Comparison of ENCODE assay signal across 23 cellular contexts in the genomic region with DNA sequence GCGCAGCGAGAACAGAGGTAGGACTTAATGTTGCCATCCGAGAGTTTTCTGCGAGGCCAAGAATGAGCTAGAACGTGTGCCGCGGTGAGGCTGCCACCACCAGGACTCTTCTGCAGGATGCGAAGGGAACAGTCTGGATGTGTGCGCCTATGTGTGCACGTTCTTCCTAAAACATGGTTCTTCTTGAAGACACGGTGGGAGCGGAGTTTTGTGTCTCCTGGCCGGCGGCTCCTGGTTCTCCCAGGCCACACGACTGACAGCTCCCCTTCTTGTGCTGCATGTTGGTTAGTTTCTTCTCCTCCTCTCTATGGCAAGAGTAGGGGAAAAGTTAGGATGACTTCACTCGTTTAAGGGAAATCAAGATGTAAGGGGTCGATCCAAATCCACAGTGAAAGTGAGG.
"Had no signal": no experiment of that assay in that cellular context is flagged by ENCODE, and none has a peak within 500 bp of the region (broad histone marks: within the 10 kb centered on the region; RNA-seq: fewer than 3 reads in every experiment).

No MANE protein-coding gene starts in this region.

- H3K36me3 ChIP-seq: breast epithelium had no signal

- DNase-seq: activated B cell treated with CpG ODN at 0.5 μM for 24 hours; activated CD4-positive, alpha-beta memory T cell treated with anti-CD3 and anti-CD28 coated beads for 36 hours; activated CD4-positive, alpha-beta T cell treated with anti-CD3 and anti-CD28 coated beads for 4 hours; activated CD8-positive, alpha-beta memory T cell treated with anti-CD3 and anti-CD28 coated beads, Interleukin-2, amount 10 ng/mL, durations not matched to agents 7 days and 5 days; activated naive CD4-positive, alpha-beta T cell; aorta; cerebellar nuclear complex; effector CD8-positive, alpha-beta T cell; esophagus squamous epithelium; hippocampal formation; islet precursor cell; mammary epithelial cell; naive thymus-derived CD4-positive, alpha-beta T cell; retina; T-helper 1 cell; T-helper 9 cell had no signal

- H3K9me3 ChIP-seq: breast epithelium, esophagus squamous epithelium, neutrophil, suprapubic skin had no signal

- H3K4me3 ChIP-seq: suprapubic skin had no signal

- ATAC-seq: activated CD8-positive, alpha-beta memory T cell treated with anti-CD3 and anti-CD28 coated beads, Interleukin-2, amount 10 ng/mL, durations not matched to agents 7 days and 5 days; naive thymus-derived CD4-positive, alpha-beta T cell; SK-N-SH treated with all-trans-retinoic acid at 6 μM for 48 hours had no signal

- H3K27me3 ChIP-seq: breast epithelium, esophagus squamous epithelium, neutrophil, suprapubic skin had no signal

- H3K27ac Mint-ChIP-seq: activated B cell treated with CpG ODN at 0.5 μM for 24 hours; activated CD4-positive, alpha-beta memory T cell treated with anti-CD3 and anti-CD28 coated beads for 36 hours; dendritic cell treated with granulocyte-macrophage colony-stimulating factor and Interleukin-4, amounts not matched to agents 40 ng/mL and 50 ng/mL, for 4 days; stimulated activated naive CD8-positive, alpha-beta T cell treated with anti-CD3 and anti-CD28 coated beads, Interleukin-15, Interleukin-2, amounts not matched to agents 100 ng/mL and 50 ng/mL, for 24 hours; type B pancreatic cell had no signal

- H3K4me1 ChIP-seq: breast epithelium had no signal

- H3K27me3 Mint-ChIP-seq: activated B cell treated with CpG ODN at 0.5 μM for 24 hours; activated CD4-positive, alpha-beta memory T cell treated with anti-CD3 and anti-CD28 coated beads for 36 hours; activated CD8-positive, alpha-beta memory T cell treated with anti-CD3 and anti-CD28 coated beads, Interleukin-2, amount 10 ng/mL, durations not matched to agents 7 days and 5 days; dendritic cell treated with granulocyte-macrophage colony-stimulating factor and Interleukin-4, amounts not matched to agents 40 ng/mL and 50 ng/mL, for 4 days; naive thymus-derived CD4-positive, alpha-beta T cell; stimulated activated naive CD8-positive, alpha-beta T cell treated with anti-CD3 and anti-CD28 coated beads, Interleukin-15, Interleukin-2, amounts not matched to agents 100 ng/mL and 50 ng/mL, for 24 hours; type B pancreatic cell had no signal

- H3K4me3 Mint-ChIP-seq: activated B cell treated with CpG ODN at 0.5 μM for 24 hours; activated CD4-positive, alpha-beta memory T cell treated with anti-CD3 and anti-CD28 coated beads for 36 hours; activated CD8-positive, alpha-beta memory T cell treated with anti-CD3 and anti-CD28 coated beads, Interleukin-2, amount 10 ng/mL, durations not matched to agents 7 days and 5 days; dendritic cell treated with granulocyte-macrophage colony-stimulating factor and Interleukin-4, amounts not matched to agents 40 ng/mL and 50 ng/mL, for 4 days; naive thymus-derived CD4-positive, alpha-beta T cell; stimulated activated naive CD8-positive, alpha-beta T cell treated with anti-CD3 and anti-CD28 coated beads, Interleukin-15, Interleukin-2, amounts not matched to agents 100 ng/mL and 50 ng/mL, for 24 hours; type B pancreatic cell had no signal

- H3K27ac ChIP-seq: breast epithelium, neutrophil had no signal

- H3K4me1 Mint-ChIP-seq: activated B cell treated with CpG ODN at 0.5 μM for 24 hours; activated CD8-positive, alpha-beta memory T cell treated with anti-CD3 and anti-CD28 coated beads, Interleukin-2, amount 10 ng/mL, durations not matched to agents 7 days and 5 days; naive thymus-derived CD4-positive, alpha-beta T cell had no signal

- H3K9me3 Mint-ChIP-seq: activated B cell treated with CpG ODN at 0.5 μM for 24 hours; activated CD4-positive, alpha-beta memory T cell treated with anti-CD3 and anti-CD28 coated beads for 36 hours; dendritic cell treated with granulocyte-macrophage colony-stimulating factor and Interleukin-4, amounts not matched to agents 40 ng/mL and 50 ng/mL, for 4 days; naive thymus-derived CD4-positive, alpha-beta T cell; stimulated activated naive CD8-positive, alpha-beta T cell treated with anti-CD3 and anti-CD28 coated beads, Interleukin-15, Interleukin-2, amounts not matched to agents 100 ng/mL and 50 ng/mL, for 24 hours; type B pancreatic cell had no signal
